Comparison of ENCODE assay signal across 25 cellular contexts in genomic region chr1:18012686-18013085, GRCh38.
A peak's percentile ranks its signal among the peaks of the same experiment; 100 is the strongest.
DNase-seq lines count a peak whose midpoint lies in the region; ATAC-seq and TF ChIP-seq lines count a peak whose summit lies in the region.
"Had no signal": no experiment of that assay in that cellular context is flagged by ENCODE, and none has a peak within 500 bp of the region (broad histone marks: within the 10 kb centered on the region; RNA-seq: fewer than 3 reads in every experiment).

No MANE protein-coding gene starts in this region.

- H3K4me1 Mint-ChIP-seq in glutamatergic neuron (ENCODE audit: low read depth, unreplicated experiment) (peaks cover 7% of the 10 kb centered on the region), immature natural killer cell (no peaks in the 10 kb centered on the region)
- H3K4me1 Mint-ChIP-seq: CD4-positive, CD25-positive, alpha-beta regulatory T cell had no signal

- H3K9me3 ChIP-seq in HEK293 (ENCODE audit: control insufficient read depth, insufficient read depth, low read depth, low read length) (no peaks in the 10 kb centered on the region), breast epithelium (peaks cover 0 to 6% of the 10 kb centered on the region in 2 donors)
- H3K9me3 ChIP-seq: BLaER1 had no signal

- H3K4me3 ChIP-seq in HEK293 (ENCODE audit: low read depth, low read length), result no peak overlapping the region
- H3K4me3 ChIP-seq in breast epithelium, result no peak overlapping the region
- H3K4me3 ChIP-seq: BLaER1, GM23248 had no signal

- peaks cover 7% of the 10 kb centered on the region for H3K27me3 Mint-ChIP-seq in glutamatergic neuron (ENCODE audit: unreplicated experiment)
- peaks cover 1 to 7% (median 2%) of the 10 kb centered on the region in 3 donors for H3K27me3 Mint-ChIP-seq in immature natural killer cell (ENCODE audit: low read depth in 3 of 3)

- no peak for TF ChIP-seq POLR2A in breast epithelium (IDR thresholded peaks at IDR 0.05)

- no peak for TF ChIP-seq CTCF in HEK293 (tag by site-specific recombination; IDR thresholded peaks at IDR 0.05)
- no peak for TF ChIP-seq CTCF in glutamatergic neuron (IDR thresholded peaks at IDR 0.05; ENCODE audit: partially characterized antibody, unreplicated experiment)
- no peak for TF ChIP-seq CTCF in breast epithelium (IDR thresholded peaks at IDR 0.05)

- H3K36me3 Mint-ChIP-seq in glutamatergic neuron (ENCODE audit: unreplicated experiment), result peaks cover 9% of the 10 kb centered on the region
- H3K36me3 Mint-ChIP-seq in immature natural killer cell, result no peaks in the 10 kb centered on the region
- H3K36me3 Mint-ChIP-seq: CD4-positive, CD25-positive, alpha-beta regulatory T cell had no signal

- H3K27ac Mint-ChIP-seq in glutamatergic neuron (ENCODE audit: unreplicated experiment) (peak overlapping the region; percentile 28), immature natural killer cell (no peak overlapping the region)
- H3K27ac Mint-ChIP-seq: CD4-positive, CD25-positive, alpha-beta regulatory T cell; H9 had no signal

- CTCF ChIA-PET in HEK293 (lab: Yijun Ruan, JAX), result no interaction called here

- H3K36me3 ChIP-seq in HEK293 (ENCODE audit: control insufficient read depth in 2 of 2, insufficient read depth in 1 of 2, low read length in 2 of 2), result no peaks in the 10 kb centered on the region
- no peaks in the 10 kb centered on the region for H3K36me3 ChIP-seq in breast epithelium
- H3K36me3 ChIP-seq: BLaER1 had no signal

- DNase-seq in DMS 273 (lab: John Stamatoyannopoulos, UW; ENCODE audit: unreplicated experiment), result peak; percentile 89
- peak; percentile 28 to 93 for DNase-seq in NCI-H446 (lab: John Stamatoyannopoulos, UW)
- no peak for DNase-seq in glutamatergic neuron
- DNase-seq in immature natural killer cell, result no peak
- no peak for DNase-seq in NCI-H2029 treated with DMSO at 0.1 percent for 48 hours (lab: John Stamatoyannopoulos, UW)
- DNase-seq in breast epithelium (ENCODE audit: low spot score in 2 of 2), result no peak
- DNase-seq: CD4-positive, CD25-positive, alpha-beta regulatory T cell; DMS53; GM23248; H9; IMR-90; MM.1S; NCI-H1048; NCI-H1417; NCI-H187; NCI-H2107; NCI-H526; NCI-H82; NK-92 treated with Interleukin-12 subunit alpha and Interleukin-12 subunit beta, amount 100 ng/mL, for 24 hours; PC-3; T-helper 2 cell had no signal

- H3K4me1 ChIP-seq in HEK293 (ENCODE audit: control insufficient read depth, insufficient read depth, low read length), result no peaks in the 10 kb centered on the region
- no peaks in the 10 kb centered on the region for H3K4me1 ChIP-seq in breast epithelium
- H3K4me1 ChIP-seq: BLaER1 had no signal

- no peak overlapping the region for H3K4me3 Mint-ChIP-seq in glutamatergic neuron (ENCODE audit: unreplicated experiment)
- H3K4me3 Mint-ChIP-seq in immature natural killer cell, result no peak overlapping the region
- H3K4me3 Mint-ChIP-seq: CD4-positive, CD25-positive, alpha-beta regulatory T cell; H9 had no signal

- intact Hi-C loops in breast epithelium (cut with DNase I; ENCODE audit: low total_unique reads), result no loop called here

- no peak for ATAC-seq in GM19023 (IDR thresholded peaks at IDR 0.05; ENCODE audit: unreplicated experiment)
- ATAC-seq: PC-3 had no signal

- H3K27ac ChIP-seq in HEK293 (ENCODE audit: extremely low read depth, low read depth, low read length) (no peak overlapping the region), breast epithelium (no peak overlapping the region)
- H3K27ac ChIP-seq: BLaER1, GM23248, KMS-11 had no signal

- H3K27me3 ChIP-seq in breast epithelium, result peaks cover 0 to 53% of the 10 kb centered on the region in 2 donors
- H3K27me3 ChIP-seq: BLaER1 had no signal

- H3K9me3 Mint-ChIP-seq in glutamatergic neuron (ENCODE audit: unreplicated experiment), result peaks cover 9% of the 10 kb centered on the region
- peaks cover 0 to 2% (median 0%) of the 10 kb centered on the region in 6 donors for H3K9me3 Mint-ChIP-seq in immature natural killer cell
- H3K9me3 Mint-ChIP-seq: H9 had no signal

- POLR2A ChIA-PET in HEK293 (lab: Yijun Ruan, JAX), result no interaction called here

TF ChIP-seq in HEK293, 187 proteins besides CTCF, POLR2A, EP300 and RAD21:
- TF ChIP-seq ZNF19 (tag by site-specific recombination; IDR thresholded peaks at IDR 0.05; ENCODE audit: low read depth), result no peak
- peak; percentile 79 for TF ChIP-seq REST (tag by site-specific recombination; IDR thresholded peaks at IDR 0.05)
- TF ChIP-seq ZNF398 (tag by site-specific recombination; IDR thresholded peaks at IDR 0.05), result no peak
- TF ChIP-seq ZNF114 (tag by site-specific recombination; IDR thresholded peaks at IDR 0.05), result no peak
- TF ChIP-seq YY1 (tag by site-specific recombination; IDR thresholded peaks at IDR 0.05), result no peak
- TF ChIP-seq ATF2 (tag by site-specific recombination; IDR thresholded peaks at IDR 0.05; ENCODE audit: low read depth), result no peak
- TF ChIP-seq TSHZ1 (tag by site-specific recombination; IDR thresholded peaks at IDR 0.05; ENCODE audit: borderline replicate concordance), result no peak

Comparison
In these comparisons a context has a peak if more than half of its experiments do, and no peak if none do; other contexts are left out.
1. DNase-seq: peak in DMS 273 (single experiment) and NCI-H446 (2 of 2); none in glutamatergic neuron (single experiment), immature natural killer cell (0 of 3), NCI-H2029 treated with DMSO at 0.1 percent for 48 hours (single experiment) and breast epithelium (0 of 2).